Comparison of ENCODE assay signal across 8 cellular contexts in genomic region chr3:107676469-107677309, GRCh38.
DNase-seq lines count a peak whose midpoint lies in the region; ATAC-seq and TF ChIP-seq lines count a peak whose summit lies in the region.

No MANE protein-coding gene starts in this region.

- peak; percentile 63 for DNase-seq in ELR (ENCODE audit: low read depth)
- peak; percentile 27 for DNase-seq in SKM-1 (lab: John Stamatoyannopoulos, UW; ENCODE audit: unreplicated experiment)
- DNase-seq in germinal center (ENCODE audit: low spot score), result peak; percentile 19
- DNase-seq in thoracic aorta (ENCODE audit: low spot score), result no peak
- DNase-seq in lower leg skin (ENCODE audit: low spot score in 2 of 2), result no peak
- no peak for DNase-seq in ecto neural progenitor cell (ENCODE audit: low spot score)

- TF ChIP-seq POLR2A in lower leg skin (IDR thresholded peaks at IDR 0.05), result no peak

- no peak overlapping the region for H3K4me2 ChIP-seq in Loucy (ENCODE audit: low read depth, low read length, poor library complexity, severe bottlenecking)

- H3K36me3 ChIP-seq in Loucy (ENCODE audit: insufficient read depth, low read length) (no peaks in the 10 kb centered on the region), thoracic aorta (no peaks in the 10 kb centered on the region)

- no peak overlapping the region for H3K9ac ChIP-seq in Loucy (ENCODE audit: low read depth, low read length, poor library complexity, severe bottlenecking)

- no peaks in the 10 kb centered on the region for H3K9me2 ChIP-seq in Loucy (replicated peaks; ENCODE audit: low read depth, low read length)

- H3K9me3 ChIP-seq in Loucy (ENCODE audit: insufficient read depth, low read depth, low read length), result no peaks in the 10 kb centered on the region
- no peaks in the 10 kb centered on the region for H3K9me3 ChIP-seq in thoracic aorta

- intact Hi-C loops in lower leg skin (cut with DNase I; ENCODE audit: low total_unique reads), result no loop called here

- TF ChIP-seq CTCF in Loucy (conservative IDR thresholded peaks at IDR 0.05; ENCODE audit: low read length) (peak; percentile 79), thoracic aorta (IDR thresholded peaks at IDR 0.05) (peak; percentile 61), lower leg skin (IDR thresholded peaks at IDR 0.05) (no peak)

- peaks cover 4% of the 10 kb centered on the region for H3K79me2 ChIP-seq in Loucy (ENCODE audit: insufficient read depth, low read length)

- H3K27me3 ChIP-seq in Loucy (ENCODE audit: insufficient read depth, low read length, poor library complexity, severe bottlenecking) (no peaks in the 10 kb centered on the region), thoracic aorta (replicated peaks; ENCODE audit: insufficient read depth) (no peaks in the 10 kb centered on the region)

- H3K27ac ChIP-seq in thoracic aorta, result no peak overlapping the region

- peaks cover 9% of the 10 kb centered on the region for H4K20me1 ChIP-seq in Loucy (ENCODE audit: insufficient read depth, low read length, poor library complexity, severe bottlenecking)

- 57 to 62% methylated on average over 2 of the region's 2 CpGs for WGBS in lower leg skin, 2 donors

- H3F3A ChIP-seq in Loucy (ENCODE audit: low read depth), result no peaks in the 10 kb centered on the region

- H3K4me1 ChIP-seq in Loucy (ENCODE audit: insufficient read depth, low read length, poor library complexity, severe bottlenecking) (peaks cover 12% of the 10 kb centered on the region), thoracic aorta (ENCODE audit: control insufficient read depth in 1 of 2, low read depth in 2 of 2) (peaks cover 17 to 58% of the 10 kb centered on the region in 2 donors)

- H3K4me3 ChIP-seq in Loucy (ENCODE audit: low read length, poor library complexity, severe bottlenecking) (no peak overlapping the region), thoracic aorta (no peak overlapping the region), lower leg skin (ENCODE audit: low read depth, poor library complexity, severe bottlenecking) (no peak overlapping the region)

- no peak overlapping the region for H2AFZ ChIP-seq in Loucy (ENCODE audit: low read length)

- ATAC-seq in thoracic aorta (ENCODE audit: insufficient number of reproducible peaks, low FRiP score, low read depth), result no peak
- ATAC-seq in HG03342 (IDR thresholded peaks at IDR 0.05; ENCODE audit: unreplicated experiment), result no peak

Comparison
In these comparisons a context has a peak if more than half of its experiments do, and no peak if none do; other contexts are left out.
1. DNase-seq: peak in ELR (single experiment), SKM-1 (single experiment) and germinal center (single experiment); none in thoracic aorta (single experiment), lower leg skin (0 of 2) and ecto neural progenitor cell (single experiment).
2. CTCF ChIP-seq: peak in Loucy (single experiment) and thoracic aorta (single experiment); none in lower leg skin (0 of 3).